Comparison of ENCODE assay signal across 9 cellular contexts in the genomic region with DNA sequence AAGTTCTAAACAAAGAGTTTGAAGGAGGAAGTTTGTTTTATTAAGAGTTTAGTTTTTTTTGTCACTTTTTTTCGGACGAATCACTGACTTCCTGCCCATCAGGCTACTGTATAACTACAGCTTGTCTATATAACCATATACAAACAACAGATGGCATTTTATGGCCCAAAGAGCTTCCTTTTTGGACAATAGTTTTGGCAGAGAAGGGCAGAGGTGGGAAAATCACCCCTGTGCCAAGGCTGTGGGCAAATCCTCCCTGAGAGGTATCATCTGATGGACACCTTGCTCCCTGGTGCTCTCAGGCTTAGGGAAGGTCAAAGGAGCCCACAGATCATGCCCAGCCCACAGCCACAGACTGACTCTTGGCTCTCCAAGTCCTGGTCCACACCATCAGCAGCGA.
DNase-seq lines count a peak whose midpoint lies in the region; ATAC-seq lines count a peak whose summit lies in the region.
"Had no signal": no experiment of that assay in that cellular context is flagged by ENCODE, and none has a peak within 500 bp of the region (broad histone marks: within the 10 kb centered on the region; RNA-seq: fewer than 3 reads in every experiment).

No MANE protein-coding gene starts in this region.

- no peaks in the 10 kb centered on the region for H3K27me3 Mint-ChIP-seq in activated naive CD4-positive, alpha-beta T cell treated with anti-CD3 and anti-CD28 coated beads, Interleukin-2, amount 50 U/mL, for 24 hours
- no peaks in the 10 kb centered on the region for H3K27me3 Mint-ChIP-seq in activated naive CD8-positive, alpha-beta T cell treated with anti-CD3 and anti-CD28 coated beads, Interleukin-2, amount 10 ng/mL, durations not matched to agents 7 days and 5 days
- H3K27me3 Mint-ChIP-seq in stimulated activated naive CD8-positive, alpha-beta T cell treated with anti-CD3 and anti-CD28 coated beads, Interleukin-15, amount 100 ng/mL, for 72 hours: no peaks in the 10 kb centered on the region

- H3K4me3 ChIP-seq in HAP-1: no peak overlapping the region

- peak overlapping the region; percentile 88 for H3K27ac Mint-ChIP-seq in activated naive CD4-positive, alpha-beta T cell treated with anti-CD3 and anti-CD28 coated beads, Interleukin-2, amount 50 U/mL, for 24 hours
- peak overlapping the region; percentile 82 for H3K27ac Mint-ChIP-seq in activated naive CD8-positive, alpha-beta T cell treated with anti-CD3 and anti-CD28 coated beads, Interleukin-2, amount 10 ng/mL, durations not matched to agents 7 days and 5 days
- peak overlapping the region; percentile 77 to 96 for H3K27ac Mint-ChIP-seq in stimulated activated naive CD8-positive, alpha-beta T cell treated with anti-CD3 and anti-CD28 coated beads, Interleukin-15, amount 100 ng/mL, for 72 hours

- no peaks in the 10 kb centered on the region for H3K36me3 ChIP-seq in HAP-1 (replicated peaks)

- peaks cover 35% of the 10 kb centered on the region for H3K36me3 Mint-ChIP-seq in activated naive CD4-positive, alpha-beta T cell treated with anti-CD3 and anti-CD28 coated beads, Interleukin-2, amount 50 U/mL, for 24 hours
- H3K36me3 Mint-ChIP-seq in activated naive CD8-positive, alpha-beta T cell treated with anti-CD3 and anti-CD28 coated beads, Interleukin-2, amount 10 ng/mL, durations not matched to agents 7 days and 5 days: peaks cover 70% of the 10 kb centered on the region

- in situ Hi-C loops in HAP-1 (cut with MboI; ENCODE audit: low sequenced_read_pairs): no loop called here

- POLR2A ChIA-PET in activated naive CD8-positive, alpha-beta T cell treated with anti-CD3 and anti-CD28 coated beads, Interleukin-2, amount 10 ng/mL, durations not matched to agents 7 days and 5 days (lab: Charles Lee): interaction anchor here (1.5 kb wide), 1 partner anchor 40 kb away, joined by 3 read pairs; no protein-coding TSS in a partner anchor

- peaks cover 92% of the 10 kb centered on the region for H3K4me1 Mint-ChIP-seq in activated naive CD4-positive, alpha-beta T cell treated with anti-CD3 and anti-CD28 coated beads, Interleukin-2, amount 50 U/mL, for 24 hours
- H3K4me1 Mint-ChIP-seq in activated naive CD8-positive, alpha-beta T cell treated with anti-CD3 and anti-CD28 coated beads, Interleukin-2, amount 10 ng/mL, durations not matched to agents 7 days and 5 days: peaks cover 63% of the 10 kb centered on the region
- peaks cover 97% of the 10 kb centered on the region for H3K4me1 Mint-ChIP-seq in stimulated activated naive CD8-positive, alpha-beta T cell treated with anti-CD3 and anti-CD28 coated beads, Interleukin-15, amount 100 ng/mL, for 72 hours

- peak; percentile 3 for ATAC-seq in HG03039 (IDR thresholded peaks at IDR 0.05; ENCODE audit: unreplicated experiment)
- ATAC-seq in activated naive CD8-positive, alpha-beta T cell treated with anti-CD3 and anti-CD28 coated beads, Interleukin-2, amount 10 ng/mL, durations not matched to agents 7 days and 5 days (ENCODE audit: low read depth): no peak
- ATAC-seq in stimulated activated naive CD8-positive, alpha-beta T cell treated with anti-CD3 and anti-CD28 coated beads, Interleukin-15, amount 100 ng/mL, for 72 hours: no peak

- no peak for DNase-seq in activated naive CD4-positive, alpha-beta T cell treated with anti-CD3 and anti-CD28 coated beads, Interleukin-2, amount 50 U/mL, for 16 hours
- DNase-seq in activated naive CD8-positive, alpha-beta T cell treated with anti-CD3 and anti-CD28 coated beads, Interleukin-2, amount 10 ng/mL, durations not matched to agents 7 days and 5 days: no peak
- no peak for DNase-seq in stimulated activated naive CD8-positive, alpha-beta T cell treated with anti-CD3 and anti-CD28 coated beads, Interleukin-15, amount 100 ng/mL, for 72 hours
- no peak for DNase-seq in HAP-1 (ENCODE audit: low spot score in 2 of 2)
- no peak for DNase-seq in NCI-H748 (lab: John Stamatoyannopoulos, UW; ENCODE audit: unreplicated experiment)
- no peak for DNase-seq in SIG-M5 treated with dmso at 0.1 percent for 504 hours (lab: John Stamatoyannopoulos, UW; ENCODE audit: unreplicated experiment)
- DNase-seq: cortex of kidney had no signal

- H3K9me3 ChIP-seq in HAP-1: no peaks in the 10 kb centered on the region

- no peaks in the 10 kb centered on the region for H3K27me3 ChIP-seq in HAP-1 (ENCODE audit: low read depth)

- H3K4me1 ChIP-seq in HAP-1: no peaks in the 10 kb centered on the region

- H3K4me3 Mint-ChIP-seq in activated naive CD4-positive, alpha-beta T cell treated with anti-CD3 and anti-CD28 coated beads, Interleukin-2, amount 50 U/mL, for 24 hours: no peak overlapping the region
- no peak overlapping the region for H3K4me3 Mint-ChIP-seq in activated naive CD8-positive, alpha-beta T cell treated with anti-CD3 and anti-CD28 coated beads, Interleukin-2, amount 10 ng/mL, durations not matched to agents 7 days and 5 days
- peak overlapping the region; percentile 57 to 70 for H3K4me3 Mint-ChIP-seq in stimulated activated naive CD8-positive, alpha-beta T cell treated with anti-CD3 and anti-CD28 coated beads, Interleukin-15, amount 100 ng/mL, for 72 hours

- peaks cover 7% of the 10 kb centered on the region for H3K9me3 Mint-ChIP-seq in activated naive CD4-positive, alpha-beta T cell treated with anti-CD3 and anti-CD28 coated beads, Interleukin-2, amount 50 U/mL, for 24 hours
- peaks cover 13% of the 10 kb centered on the region for H3K9me3 Mint-ChIP-seq in activated naive CD8-positive, alpha-beta T cell treated with anti-CD3 and anti-CD28 coated beads, Interleukin-2, amount 10 ng/mL, durations not matched to agents 7 days and 5 days
- H3K9me3 Mint-ChIP-seq in stimulated activated naive CD8-positive, alpha-beta T cell treated with anti-CD3 and anti-CD28 coated beads, Interleukin-15, amount 100 ng/mL, for 72 hours: peaks cover 11 to 17% of the 10 kb centered on the region in 2 donors

Comparison
In these comparisons a context has a peak if more than half of its experiments do, and no peak if none do; other contexts are left out.
1. H3K4me3 Mint-ChIP-seq: peak in stimulated activated naive CD8-positive, alpha-beta T cell treated with anti-CD3 and anti-CD28 coated beads, Interleukin-15, amount 100 ng/mL, for 72 hours (2 of 2); none in activated naive CD4-positive, alpha-beta T cell treated with anti-CD3 and anti-CD28 coated beads, Interleukin-2, amount 50 U/mL, for 24 hours (single experiment) and activated naive CD8-positive, alpha-beta T cell treated with anti-CD3 and anti-CD28 coated beads, Interleukin-2, amount 10 ng/mL, durations not matched to agents 7 days and 5 days (single experiment).
2. Peak in every context shown above with its lines, with median percentiles within 50 percentile points of each other: H3K27ac Mint-ChIP-seq.